29 cellular contexts compared by ENCODE assay signal in genomic region chr5:135577421-135577820, GRCh38. TPM values are rescaled to one million over a fixed set of nuclear protein-coding genes. Genes with fewer than 3 reads are reported as not detected.
DNase-seq lines count a peak whose midpoint lies in the region; TF ChIP-seq lines count a peak whose summit lies in the region.
"Had no signal": no experiment of that assay in that cellular context is flagged by ENCODE, and none has a peak within 500 bp of the region (broad histone marks: within the 10 kb centered on the region; RNA-seq: fewer than 3 reads in every experiment).

No MANE protein-coding gene starts in this region.

- H3K23ac ChIP-seq in trophoblast cell (ENCODE audit: low read length) = no peak overlapping the region

- H3K4me2 ChIP-seq in hepatocyte (peak overlapping the region; percentile 92), trophoblast cell (ENCODE audit: low read length) (peak overlapping the region; percentile 63)

- H3K4me3 ChIP-seq in hepatocyte = no peak overlapping the region
- no peak overlapping the region for H3K4me3 ChIP-seq in trophoblast cell (ENCODE audit: low read depth, low read length)
- no peak overlapping the region for H3K4me3 ChIP-seq in stomach

- peak overlapping the region; percentile 53 to 86 (median 73) for H3K4me3 Mint-ChIP-seq in brain
- H3K4me3 Mint-ChIP-seq: activated CD8-positive, alpha-beta T cell treated with anti-CD3 and anti-CD28 coated beads, Interleukin-2, amount 10 ng/mL, durations not matched to agents 7 days and 5 days; CD4-positive, alpha-beta T cell; central memory CD8-positive, alpha-beta T cell; naive B cell had no signal

- CTCF ChIA-PET in GM10248 (lab: Yijun Ruan, JAX) = interaction anchor here (1.4 to 1.9 kb wide), 3 partner anchors 11 to 112 kb away, joined by 4 to 12 read pairs (median 4); no protein-coding TSS in a partner anchor

- H4K91ac ChIP-seq in trophoblast cell (ENCODE audit: low read depth, low read length) = no peak overlapping the region

- peaks cover 0 to 6% (median 0%) of the 10 kb centered on the region in 5 experiments for H3K9me3 Mint-ChIP-seq in brain
- H3K9me3 Mint-ChIP-seq: CD4-positive, alpha-beta T cell; central memory CD8-positive, alpha-beta T cell; naive B cell had no signal

- POLR2A ChIA-PET in GM10248 (lab: Yijun Ruan, JAX) = no interaction called here

- H2BK120ac ChIP-seq in trophoblast cell (ENCODE audit: insufficient read depth, low read length, poor library complexity) = no peak overlapping the region

- H3K27ac ChIP-seq in hepatocyte = peak overlapping the region; percentile 7
- H3K27ac ChIP-seq in trophoblast cell (ENCODE audit: low read depth, low read length) = no peak overlapping the region
- H3K27ac ChIP-seq in stomach = no peak overlapping the region
- H3K27ac ChIP-seq: gastroesophageal sphincter had no signal

- H3K9me3 ChIP-seq in hepatocyte (ENCODE audit: low read depth) (no peaks in the 10 kb centered on the region), trophoblast cell (ENCODE audit: insufficient read depth, low read depth, low read length) (peaks cover 4% of the 10 kb centered on the region), stomach (no peaks in the 10 kb centered on the region)
- H3K9me3 ChIP-seq: gastroesophageal sphincter had no signal

- peak overlapping the region in 4 of 5 experiments; percentile 38 to 84 (median 60) for H3K27ac Mint-ChIP-seq in brain
- H3K27ac Mint-ChIP-seq: activated CD8-positive, alpha-beta T cell treated with anti-CD3 and anti-CD28 coated beads, Interleukin-2, amount 10 ng/mL, durations not matched to agents 7 days and 5 days; CD4-positive, alpha-beta T cell had no signal

- no peak for TF ChIP-seq CTCF in brain (conservative IDR thresholded peaks at IDR 0.05)
- TF ChIP-seq CTCF in hepatocyte (IDR thresholded peaks at IDR 0.05; ENCODE audit: poor library complexity) = no peak
- TF ChIP-seq CTCF in GM10248 (IDR thresholded peaks at IDR 0.05; ENCODE audit: control extremely low read depth, extremely low read depth, low read depth, missing control alignments) = no peak
- no peak for TF ChIP-seq CTCF in stomach (IDR thresholded peaks at IDR 0.05)

- H2BK5ac ChIP-seq in trophoblast cell (ENCODE audit: low read depth, low read length, poor library complexity) = no peak overlapping the region

- H3K27me3 Mint-ChIP-seq in brain = peaks cover 39% of the 10 kb centered on the region

- no peak overlapping the region for H3K14ac ChIP-seq in trophoblast cell (ENCODE audit: low read length)

- H2AFZ ChIP-seq in hepatocyte = no peak overlapping the region
- no peak overlapping the region for H2AFZ ChIP-seq in trophoblast cell (ENCODE audit: insufficient read depth, low read length, poor library complexity)

- no peaks in the 10 kb centered on the region for H4K20me1 ChIP-seq in hepatocyte (ENCODE audit: insufficient read depth, poor library complexity, severe bottlenecking)

- H3K79me2 ChIP-seq in hepatocyte = no peaks in the 10 kb centered on the region
- no peaks in the 10 kb centered on the region for H3K79me2 ChIP-seq in trophoblast cell (ENCODE audit: control insufficient read depth, insufficient read depth, low read length, poor library complexity)

- no peaks in the 10 kb centered on the region for H3K79me1 ChIP-seq in trophoblast cell (ENCODE audit: low read length)

- no peak overlapping the region for H3K9ac ChIP-seq in trophoblast cell (ENCODE audit: low read length)

- 71% methylated on average over 8 of the region's 8 CpGs for WGBS in hepatocyte (ENCODE audit: low lambda C conversion rate, missing lambda C conversion rate)
- WGBS in trophoblast cell (ENCODE audit: extremely low coverage, insufficient coverage, insufficient read length) = no CpG with 5 or more reads among the region's 8 CpGs
- 45 to 57% (median 52%) methylated on average over 5 to 8 of the region's 8 CpGs for WGBS in stomach, 5 donors

- no peak overlapping the region for H4K8ac ChIP-seq in trophoblast cell (ENCODE audit: low read depth, low read length)

- intact Hi-C loops in stomach (cut with DNase I; ENCODE audit: low total_unique reads) = no loop called here

- H3K4ac ChIP-seq in trophoblast cell (ENCODE audit: low read depth, low read length) = no peak overlapping the region

- no peaks in the 10 kb centered on the region for H3K36me3 Mint-ChIP-seq in brain
- H3K36me3 Mint-ChIP-seq: naive B cell had no signal

- no peaks in the 10 kb centered on the region for H3K36me3 ChIP-seq in hepatocyte (replicated peaks; ENCODE audit: insufficient read depth, low read depth)
- H3K36me3 ChIP-seq in trophoblast cell (ENCODE audit: control insufficient read depth in 1 of 2, insufficient read depth in 2 of 2, low read length in 2 of 2) = no peaks in the 10 kb centered on the region
- no peaks in the 10 kb centered on the region for H3K36me3 ChIP-seq in stomach
- H3K36me3 ChIP-seq: gastroesophageal sphincter had no signal

- H2AK5ac ChIP-seq in trophoblast cell (ENCODE audit: low read length) = no peak overlapping the region

- DNase-seq in hepatocyte (ENCODE audit: low spot score) (no peak), trophoblast cell (no peak), NCI-H82 (lab: John Stamatoyannopoulos, UW) (no peak), GM10248 (ENCODE audit: extremely low spot score) (no peak), activated gamma-delta T cell (lab: John Stamatoyannopoulos, UW) (no peak), stomach (no peak)
- DNase-seq: activated CD4-positive, CD25-positive, alpha-beta regulatory T cell treated with anti-CD3 and anti-CD28 coated beads, Interleukin-2, amount 50 U/mL, for 72 hours; activated CD8-positive, alpha-beta T cell treated with anti-CD3 and anti-CD28 coated beads, Interleukin-2, amount 10 ng/mL, durations not matched to agents 7 days and 5 days; activated naive CD4-positive, alpha-beta T cell; amniotic stem cell; CD4-positive, alpha-beta T cell; DMS 273 treated with DMSO at 0.1 percent for 48 hours; Karpas-422; kidney glomerular epithelial cell; mammary epithelial cell; naive B cell; NCI-H187 treated with DMSO at 0.1 percent for 48 hours; NCI-H345; NCI-H774; PC-3; right cardiac atrium; stimulated activated CD4-positive, alpha-beta T cell treated with anti-CD3 and anti-CD28 coated beads, Interleukin-15, amount 100 ng/mL, for 24 hours had no signal

- no peak overlapping the region for H4K12ac ChIP-seq in trophoblast cell (ENCODE audit: low read depth, low read length)

- peaks cover 4% of the 10 kb centered on the region for H3K4me1 ChIP-seq in hepatocyte (ENCODE audit: insufficient read depth)
- H3K4me1 ChIP-seq in trophoblast cell (ENCODE audit: control insufficient read depth in 1 of 2, insufficient read depth in 2 of 2, low read length in 2 of 2) = peaks cover 3 to 10% of the 10 kb centered on the region in 2 experiments
- H3K4me1 ChIP-seq in stomach = peaks cover 0 to 14% (median 6%) of the 10 kb centered on the region in 4 donors

- H3K4me1 Mint-ChIP-seq in brain = peaks cover 30% of the 10 kb centered on the region
- H3K4me1 Mint-ChIP-seq: central memory CD8-positive, alpha-beta T cell had no signal

- H2BK12ac ChIP-seq in trophoblast cell (ENCODE audit: low read length) = no peak overlapping the region

- H3K27me3 ChIP-seq in hepatocyte = peaks cover 58% of the 10 kb centered on the region
- H3K27me3 ChIP-seq in trophoblast cell (ENCODE audit: insufficient read depth, low read length) = peaks cover 23% of the 10 kb centered on the region
- H3K27me3 ChIP-seq in stomach = peaks cover 4 to 74% (median 26%) of the 10 kb centered on the region in 3 donors

- H3K18ac ChIP-seq in trophoblast cell (ENCODE audit: low read length) = no peak overlapping the region

- TF ChIP-seq EP300 in stomach (IDR thresholded peaks at IDR 0.05) = no peak

- TF ChIP-seq POLR2A in stomach (IDR thresholded peaks at IDR 0.05) = no peak

- H3K9me2 ChIP-seq in hepatocyte (replicated peaks; ENCODE audit: insufficient read depth) = no peaks in the 10 kb centered on the region

RNA-seq across cellular contexts. Expression of gene CXCL14, which starts 1.4 kb away (rescaled TPM):
- polyA plus RNA-seq in brain (ENCODE audit: insufficient read depth, low read depth, low replicate concordance) (34.7 TPM), hepatocyte (62.8 and 88.8 TPM in 2 replicates), stomach (10 to 100 TPM; 12.7 to 51.6 (median 36.3) TPM)
- total RNA-seq in hepatocyte (52.5 and 56.1 TPM in 2 replicates), stomach (10 to 100 TPM in 3 of 5 donors, not detected in 2; 15.6 to 82.0 (median 27.9) TPM)
- polyA plus RNA-seq in trophoblast cell (2013) = 102 and 105 TPM in 2 replicates
- total RNA-seq: activated CD8-positive, alpha-beta T cell treated with anti-CD3 and anti-CD28 coated beads, Interleukin-2, amount 10 ng/mL, durations not matched to agents 7 days and 5 days; CD4-positive, alpha-beta T cell; G401; HT1080; PC-3 had no signal

RNA-seq across cellular contexts. Expression of gene NEUROG1, which starts 41.7 kb away (rescaled TPM):
- polyA plus RNA-seq in brain (ENCODE audit: insufficient read depth, low read depth, low replicate concordance) (22.3 TPM), hepatocyte (not detected in 2 replicates), stomach (not detected)
- total RNA-seq in hepatocyte (not detected in 2 replicates), stomach (not detected)
- not detected in 2 replicates for polyA plus RNA-seq in trophoblast cell (2013)
- total RNA-seq: activated CD8-positive, alpha-beta T cell treated with anti-CD3 and anti-CD28 coated beads, Interleukin-2, amount 10 ng/mL, durations not matched to agents 7 days and 5 days; CD4-positive, alpha-beta T cell; esophagus mucosa; G401; gastroesophageal sphincter; HT1080; mammary epithelial cell; osteocyte; PC-3; right cardiac atrium had no signal
- polyA plus RNA-seq: mammary epithelial cell, right cardiac atrium had no signal

Comparison
In these comparisons a context has a peak if more than half of its experiments do, and no peak if none do; other contexts are left out.
1. RNA of gene NEUROG1, which starts 41.7 kb away (polyA plus RNA-seq): 22.3 TPM in brain (single experiment); not detected in hepatocyte and not detected in stomach; every median in the first group is over 10 times any median in the second.